ENCODE assay signal across 2 cellular contexts in the genomic region with DNA sequence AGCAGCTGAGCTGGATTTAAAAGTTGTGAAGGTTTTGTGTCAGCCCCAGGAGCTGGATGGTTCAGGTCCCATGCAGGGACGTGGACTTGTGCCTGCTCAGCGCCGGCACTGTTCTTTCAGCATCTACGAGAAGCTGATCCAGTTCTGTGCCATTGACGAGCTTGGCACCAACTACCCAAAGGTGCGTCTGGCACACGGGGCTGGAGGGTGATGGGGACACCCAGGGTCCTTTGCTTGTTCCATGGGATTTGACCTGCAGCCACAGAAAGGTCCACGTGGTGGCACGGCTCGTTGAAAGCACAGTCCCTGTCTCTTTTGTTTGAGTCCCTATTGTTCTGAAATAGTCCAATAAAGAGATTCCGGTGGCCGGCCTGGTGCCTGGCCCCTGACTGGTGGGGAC.
TF ChIP-seq lines count a peak whose summit lies in the region.

No MANE protein-coding gene starts in this region.

TF ChIP-seq in HCT116, 20 proteins besides CTCF, POLR2A, EP300 and RAD21:
- TF ChIP-seq SRF (IDR thresholded peaks at IDR 0.05; ENCODE audit: low read depth) (no peak), ZNF274 (IDR thresholded peaks at IDR 0.05; ENCODE audit: low read depth, low read length) (no peak), EZH2 (IDR thresholded peaks at IDR 0.05) (no peak), YY1 (IDR thresholded peaks at IDR 0.05; ENCODE audit: extremely low read depth, insufficient replicate concordance, low read depth, low read length) (no peak), SIN3A (IDR thresholded peaks at IDR 0.05; ENCODE audit: low read depth) (no peak), FOSL1 (IDR thresholded peaks at IDR 0.05; ENCODE audit: low read depth) (no peak), CEBPB (IDR thresholded peaks at IDR 0.05; ENCODE audit: low read depth) (no peak), CBX3 (IDR thresholded peaks at IDR 0.05; ENCODE audit: low read depth) (no peak)
- TF ChIP-seq, protein P1, sequence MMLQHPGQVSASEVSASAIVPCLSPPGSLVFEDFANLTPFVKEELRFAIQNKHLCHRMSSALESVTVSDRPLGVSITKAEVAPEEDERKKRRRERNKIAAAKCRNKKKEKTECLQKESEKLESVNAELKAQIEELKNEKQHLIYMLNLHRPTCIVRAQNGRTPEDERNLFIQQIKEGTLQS (IDR thresholded peaks at IDR 0.05) = no peak
- TF ChIP-seq, protein P2, sequence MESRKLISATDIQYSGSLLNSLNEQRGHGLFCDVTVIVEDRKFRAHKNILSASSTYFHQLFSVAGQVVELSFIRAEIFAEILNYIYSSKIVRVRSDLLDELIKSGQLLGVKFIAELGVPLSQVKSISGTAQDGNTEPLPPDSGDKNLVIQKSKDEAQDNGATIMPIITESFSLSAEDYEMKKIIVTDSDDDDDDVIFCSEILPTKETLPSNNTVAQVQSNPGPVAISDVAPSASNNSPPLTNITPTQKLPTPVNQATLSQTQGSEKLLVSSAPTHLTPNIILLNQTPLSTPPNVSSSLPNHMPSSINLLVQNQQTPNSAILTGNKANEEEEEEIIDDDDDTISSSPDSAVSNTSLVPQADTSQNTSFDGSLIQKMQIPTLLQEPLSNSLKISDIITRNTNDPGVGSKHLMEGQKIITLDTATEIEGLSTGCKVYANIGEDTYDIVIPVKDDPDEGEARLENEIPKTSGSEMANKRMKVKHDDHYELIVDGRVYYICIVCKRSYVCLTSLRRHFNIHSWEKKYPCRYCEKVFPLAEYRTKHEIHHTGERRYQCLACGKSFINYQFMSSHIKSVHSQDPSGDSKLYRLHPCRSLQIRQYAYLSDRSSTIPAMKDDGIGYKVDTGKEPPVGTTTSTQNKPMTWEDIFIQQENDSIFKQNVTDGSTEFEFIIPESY (IDR thresholded peaks at IDR 0.05; ENCODE audit: extremely low read depth, insufficient replicate concordance, low read length) = no peak
- TF ChIP-seq, protein P3, sequence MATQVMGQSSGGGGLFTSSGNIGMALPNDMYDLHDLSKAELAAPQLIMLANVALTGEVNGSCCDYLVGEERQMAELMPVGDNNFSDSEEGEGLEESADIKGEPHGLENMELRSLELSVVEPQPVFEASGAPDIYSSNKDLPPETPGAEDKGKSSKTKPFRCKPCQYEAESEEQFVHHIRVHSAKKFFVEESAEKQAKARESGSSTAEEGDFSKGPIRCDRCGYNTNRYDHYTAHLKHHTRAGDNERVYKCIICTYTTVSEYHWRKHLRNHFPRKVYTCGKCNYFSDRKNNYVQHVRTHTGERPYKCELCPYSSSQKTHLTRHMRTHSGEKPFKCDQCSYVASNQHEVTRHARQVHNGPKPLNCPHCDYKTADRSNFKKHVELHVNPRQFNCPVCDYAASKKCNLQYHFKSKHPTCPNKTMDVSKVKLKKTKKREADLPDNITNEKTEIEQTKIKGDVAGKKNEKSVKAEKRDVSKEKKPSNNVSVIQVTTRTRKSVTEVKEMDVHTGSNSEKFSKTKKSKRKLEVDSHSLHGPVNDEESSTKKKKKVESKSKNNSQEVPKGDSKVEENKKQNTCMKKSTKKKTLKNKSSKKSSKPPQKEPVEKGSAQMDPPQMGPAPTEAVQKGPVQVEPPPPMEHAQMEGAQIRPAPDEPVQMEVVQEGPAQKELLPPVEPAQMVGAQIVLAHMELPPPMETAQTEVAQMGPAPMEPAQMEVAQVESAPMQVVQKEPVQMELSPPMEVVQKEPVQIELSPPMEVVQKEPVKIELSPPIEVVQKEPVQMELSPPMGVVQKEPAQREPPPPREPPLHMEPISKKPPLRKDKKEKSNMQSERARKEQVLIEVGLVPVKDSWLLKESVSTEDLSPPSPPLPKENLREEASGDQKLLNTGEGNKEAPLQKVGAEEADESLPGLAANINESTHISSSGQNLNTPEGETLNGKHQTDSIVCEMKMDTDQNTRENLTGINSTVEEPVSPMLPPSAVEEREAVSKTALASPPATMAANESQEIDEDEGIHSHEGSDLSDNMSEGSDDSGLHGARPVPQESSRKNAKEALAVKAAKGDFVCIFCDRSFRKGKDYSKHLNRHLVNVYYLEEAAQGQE (IDR thresholded peaks at IDR 0.05; ENCODE audit: low read depth) = no peak

TF ChIP-seq in endothelial cell of umbilical vein, 7 proteins besides CTCF, POLR2A, EP300 and RAD21:
- TF ChIP-seq EZH2 (IDR thresholded peaks at IDR 0.05; ENCODE audit: borderline replicate concordance, low read depth, low read length, severe bottlenecking) (no peak), JUN (IDR thresholded peaks at IDR 0.05; ENCODE audit: borderline replicate concordance, insufficient read depth, insufficient read length, low read depth) (no peak), MYC (IDR thresholded peaks at IDR 0.05; ENCODE audit: low read depth, low read length) (no peak), GATA2 (IDR thresholded peaks at IDR 0.05; ENCODE audit: insufficient read depth, insufficient read length, low read depth, low read length) (no peak)
- TF ChIP-seq, protein P4, sequence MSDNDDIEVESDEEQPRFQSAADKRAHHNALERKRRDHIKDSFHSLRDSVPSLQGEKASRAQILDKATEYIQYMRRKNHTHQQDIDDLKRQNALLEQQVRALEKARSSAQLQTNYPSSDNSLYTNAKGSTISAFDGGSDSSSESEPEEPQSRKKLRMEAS (IDR thresholded peaks at IDR 0.05; ENCODE audit: insufficient read depth, insufficient read length) = no peak
